1 cellular context compared by ENCODE assay signal in genomic region chr1:23548704-23549143, GRCh38.
A peak's percentile ranks its signal among the peaks of the same experiment; 100 is the strongest.
TF ChIP-seq lines count a peak whose summit lies in the region.

No MANE protein-coding gene starts in this region.

TF ChIP-seq in K562, 482 proteins besides CTCF, POLR2A, EP300 and RAD21 (continued from another document):
- TF ChIP-seq, protein P1, sequence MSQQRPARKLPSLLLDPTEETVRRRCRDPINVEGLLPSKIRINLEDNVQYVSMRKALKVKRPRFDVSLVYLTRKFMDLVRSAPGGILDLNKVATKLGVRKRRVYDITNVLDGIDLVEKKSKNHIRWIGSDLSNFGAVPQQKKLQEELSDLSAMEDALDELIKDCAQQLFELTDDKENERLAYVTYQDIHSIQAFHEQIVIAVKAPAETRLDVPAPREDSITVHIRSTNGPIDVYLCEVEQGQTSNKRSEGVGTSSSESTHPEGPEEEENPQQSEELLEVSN (IDR thresholded peaks at IDR 0.05; ENCODE audit: borderline replicate concordance in 1 of 2, extremely low read depth in 1 of 2, insufficient read depth in 1 of 2, insufficient read length in 1 of 2, low read depth in 1 of 2, low read length in 1 of 2, poor library complexity in 1 of 2, severe bottlenecking in 1 of 2) = peak; percentile 9 to 16
- peak; percentile 88 for TF ChIP-seq ZFP36 (IDR thresholded peaks at IDR 0.05; ENCODE audit: low read depth, low read length, partially characterized antibody)
- peak; percentile 45; the same call in 1 of the 2 replicates for TF ChIP-seq NFIC (IDR thresholded peaks at IDR 0.05)
- 0 out of 2 replicates have a peak, but pooled peaks have one; percentile 15 for TF ChIP-seq PKNOX1 (IDR thresholded peaks at IDR 0.05)
- TF ChIP-seq RCOR1 (IDR thresholded peaks at IDR 0.05; ENCODE audit: borderline replicate concordance in 1 of 2, low read depth in 2 of 2, low read length in 2 of 2) = peak in 1 of 2 experiments; percentile 75; a peak in 1 of 4 replicates
- TF ChIP-seq MGA (IDR thresholded peaks at IDR 0.05) = peak; percentile 33; the same call in 1 of the 2 replicates
- TF ChIP-seq ZC3H4 (CRISPR knock-in tag; IDR thresholded peaks at IDR 0.05; ENCODE audit: borderline replicate concordance) = 0 out of 2 replicates have a peak, but pooled peaks have one; percentile 51
- TF ChIP-seq CTBP1 (IDR thresholded peaks at IDR 0.05; ENCODE audit: borderline replicate concordance) = peak; percentile 51; the same call in 1 of the 2 replicates
- TF ChIP-seq SMARCE1 (IDR thresholded peaks at IDR 0.05) = no peak
- TF ChIP-seq HDAC2 (IDR thresholded peaks at IDR 0.05) = peak; percentile 87
- TF ChIP-seq SMAD1 (IDR thresholded peaks at IDR 0.05; ENCODE audit: low read depth, low read length, partially characterized antibody) = no peak
- peak; percentile 64 for TF ChIP-seq PHF20 (IDR thresholded peaks at IDR 0.05; ENCODE audit: partially characterized antibody)
- no peak for TF ChIP-seq ZNF512 (tag; IDR thresholded peaks at IDR 0.05)
- no peak for TF ChIP-seq NCOA2 (IDR thresholded peaks at IDR 0.05; ENCODE audit: partially characterized antibody in 2 of 2)
- peak; percentile 35; the same call in 1 of the 2 replicates for TF ChIP-seq L3MBTL2 (IDR thresholded peaks at IDR 0.05)
- peak; percentile 81 to 92 for TF ChIP-seq KDM1A (IDR thresholded peaks at IDR 0.05)
- TF ChIP-seq HDAC1 (IDR thresholded peaks at IDR 0.05) = peak in 1 of 2 experiments; percentile 45; a peak in 1 of 4 replicates
- no peak for TF ChIP-seq ZNF263 (CRISPR knock-in tag; IDR thresholded peaks at IDR 0.05; ENCODE audit: borderline replicate concordance)
- peak; percentile 89 for TF ChIP-seq SMARCA5 (IDR thresholded peaks at IDR 0.05)
- no peak for TF ChIP-seq BMI1 (IDR thresholded peaks at IDR 0.05; ENCODE audit: low read length)
- TF ChIP-seq BCOR (IDR thresholded peaks at IDR 0.05) = peak; percentile 98
